Comparison of ENCODE assay signal across 13 cellular contexts in the genomic region with DNA sequence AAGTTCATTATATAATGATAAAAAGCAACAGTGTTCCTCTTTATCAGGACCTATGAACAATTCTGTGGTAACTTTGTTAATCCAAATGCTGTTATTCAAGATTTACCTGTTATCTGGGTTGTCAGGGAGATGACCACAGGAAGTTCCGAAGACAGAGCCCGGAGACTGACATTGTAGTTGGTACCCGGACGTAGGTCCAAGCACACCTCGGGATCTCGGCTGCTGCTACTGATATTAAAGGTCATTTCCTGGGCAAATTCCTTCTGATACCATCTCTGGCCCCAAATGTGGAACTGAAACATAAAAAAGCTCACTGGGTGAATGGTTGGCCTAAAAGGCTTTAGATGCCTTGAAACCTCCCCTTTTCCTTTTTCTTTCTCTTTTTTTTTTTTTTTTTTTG.
DNase-seq lines count a peak whose midpoint lies in the region; ATAC-seq and TF ChIP-seq lines count a peak whose summit lies in the region.
"Had no signal": no experiment of that assay in that cellular context is flagged by ENCODE, and none has a peak within 500 bp of the region (broad histone marks: within the 10 kb centered on the region; RNA-seq: fewer than 3 reads in every experiment).

No MANE protein-coding gene starts in this region.

- CTCF ChIA-PET in CD4-positive, alpha-beta T cell (lab: Charles Lee), result interaction anchor here (1.1 kb wide), 1 partner anchor 300 kb away, joined by 3 read pairs; no protein-coding TSS in a partner anchor

- H3K4ac ChIP-seq in neuronal stem cell (ENCODE audit: low read length), result no peak overlapping the region

- H2AK5ac ChIP-seq in neuronal stem cell (ENCODE audit: low read depth, low read length), result no peak overlapping the region

- intact Hi-C loops in CD4-positive, alpha-beta T cell (cut with DNase I, micrococcal nuclease), result loop anchor here (5.0 to 10.0 kb wide), 4 partner anchors 64 to 594 kb away; a partner anchor contains a TSS

- H3K4me2 ChIP-seq in MM.1S (ENCODE audit: low read depth, low read length), result peak overlapping the region; percentile 33; the same call in 1 of the 2 replicates
- no peak overlapping the region for H3K4me2 ChIP-seq in neuronal stem cell (ENCODE audit: insufficient read depth, low read length, poor library complexity, severe bottlenecking)

- H3K4me1 Mint-ChIP-seq in memory B cell, result peaks cover 23% of the 10 kb centered on the region
- H3K4me1 Mint-ChIP-seq in CD4-positive, alpha-beta T cell (ENCODE audit: low read depth), result peaks cover 26% of the 10 kb centered on the region

- no peaks in the 10 kb centered on the region for H3K79me1 ChIP-seq in neuronal stem cell (ENCODE audit: low read depth, low read length)

- no peak overlapping the region for H2BK15ac ChIP-seq in neuronal stem cell (ENCODE audit: low read length)

- peak overlapping the region; percentile 53 for H3K4me3 Mint-ChIP-seq in memory B cell
- no peak overlapping the region for H3K4me3 Mint-ChIP-seq in CD4-positive, alpha-beta T cell

- H3K27me3 Mint-ChIP-seq in memory B cell, result no peaks in the 10 kb centered on the region
- no peaks in the 10 kb centered on the region for H3K27me3 Mint-ChIP-seq in CD4-positive, alpha-beta T cell

- H3K27me3 ChIP-seq in MM.1S (replicated peaks; ENCODE audit: insufficient read depth, low read length) (no peaks in the 10 kb centered on the region), neuronal stem cell (ENCODE audit: control insufficient read depth in 3 of 3, insufficient read depth in 3 of 3, low read depth in 1 of 3, low read length in 3 of 3) (no peaks in the 10 kb centered on the region)
- no peaks in the 10 kb centered on the region for H3K27me3 ChIP-seq in CD4-positive, alpha-beta T cell (ENCODE audit: control insufficient read depth, insufficient read depth, low read length)
- H3K27me3 ChIP-seq: testis had no signal

- H3K79me2 ChIP-seq in MM.1S (ENCODE audit: low read length), result no peaks in the 10 kb centered on the region

- H3K4me1 ChIP-seq in MM.1S (ENCODE audit: low read length) (0 out of 2 replicates have a peak, but pooled peaks cover 5% of the 10 kb centered on the region), neuronal stem cell (ENCODE audit: control insufficient read depth in 2 of 2, insufficient read depth in 1 of 2, low read depth in 1 of 2, low read length in 2 of 2) (no peaks in the 10 kb centered on the region)
- H3K4me1 ChIP-seq: testis had no signal

- DNase-seq in MM.1S, result peak; percentile 36
- no peak for DNase-seq in memory B cell (ENCODE audit: low spot score in 2 of 2)
- DNase-seq in neuronal stem cell (ENCODE audit: low spot score), result no peak
- DNase-seq in effector CD8-positive, alpha-beta T cell (lab: John Stamatoyannopoulos, UW), result no peak
- no peak for DNase-seq in NCI-H1694 treated with DMSO at 0.1 percent for 48 hours (lab: John Stamatoyannopoulos, UW)
- no peak for DNase-seq in CD4-positive, alpha-beta T cell
- DNase-seq: Karpas-422; NCI-H524; occipital lobe; stimulated activated CD4-positive, alpha-beta T cell treated with anti-CD3 and anti-CD28 coated beads, Interleukin-4, amount 100 ng/mL, for 24 hours; testis had no signal

- no peak overlapping the region for H3K14ac ChIP-seq in neuronal stem cell (ENCODE audit: low read length)

- H3F3A ChIP-seq in MM.1S (ENCODE audit: insufficient read depth, low read length), result no peaks in the 10 kb centered on the region

- no peak overlapping the region for H3K23ac ChIP-seq in neuronal stem cell (ENCODE audit: low read depth, low read length, poor library complexity)

- no peak overlapping the region for H4K8ac ChIP-seq in neuronal stem cell (ENCODE audit: low read depth, low read length)

- H4K20me1 ChIP-seq in MM.1S (ENCODE audit: insufficient read depth, low read length), result no peaks in the 10 kb centered on the region

- H3K27ac ChIP-seq in MM.1S (ENCODE audit: low read length), result no peak overlapping the region
- no peak overlapping the region for H3K27ac ChIP-seq in neuronal stem cell (replicated peaks; ENCODE audit: low read length)
- no peak overlapping the region for H3K27ac ChIP-seq in CD4-positive, alpha-beta T cell (ENCODE audit: low read depth, low read length)
- H3K27ac ChIP-seq: testis had no signal

- no peak overlapping the region for H3K27ac Mint-ChIP-seq in memory B cell
- H3K27ac Mint-ChIP-seq in CD4-positive, alpha-beta T cell, result no peak overlapping the region

- WGBS in neuronal stem cell (ENCODE audit: extremely low coverage in 2 of 2, insufficient read length in 2 of 2, insufficient replicate concordance in 1 of 2), 2 donors, result no CpG with 5 or more reads among the region's 6 CpGs

- H3K9me3 Mint-ChIP-seq in memory B cell, result no peaks in the 10 kb centered on the region
- no peaks in the 10 kb centered on the region for H3K9me3 Mint-ChIP-seq in CD4-positive, alpha-beta T cell

- H3K9ac ChIP-seq in MM.1S (ENCODE audit: low read length), result no peak overlapping the region
- H3K9ac ChIP-seq in neuronal stem cell (ENCODE audit: low read depth, low read length, poor library complexity), result no peak overlapping the region

- ATAC-seq in GM18867 (IDR thresholded peaks at IDR 0.05; ENCODE audit: unreplicated experiment), result peak; percentile 57
- peak; percentile 33 for ATAC-seq in HG02610 (IDR thresholded peaks at IDR 0.05; ENCODE audit: unreplicated experiment)
- ATAC-seq in memory B cell (ENCODE audit: low read depth), result peak; percentile 62
- no peak for ATAC-seq in CD4-positive, alpha-beta T cell (ENCODE audit: poor library complexity)

- no peak overlapping the region for H2BK5ac ChIP-seq in neuronal stem cell (ENCODE audit: low read length)

- H3K4me3 ChIP-seq in MM.1S (ENCODE audit: low read length), result no peak overlapping the region
- H3K4me3 ChIP-seq in neuronal stem cell (ENCODE audit: low read length in 2 of 2), result no peak overlapping the region
- H3K4me3 ChIP-seq: testis had no signal

- no peak overlapping the region for H2BK12ac ChIP-seq in neuronal stem cell (ENCODE audit: low read length)

- H2AFZ ChIP-seq in MM.1S (ENCODE audit: low read length) (no peak overlapping the region), neuronal stem cell (ENCODE audit: low read length) (no peak overlapping the region)

- POLR2A ChIA-PET in CD4-positive, alpha-beta T cell (lab: Charles Lee), result interaction anchor here (1.1 kb wide), 1 partner anchor 300 kb away, joined by 6 read pairs; no protein-coding TSS in a partner anchor

- no peak for TF ChIP-seq CTCF in MM.1S (IDR thresholded peaks at IDR 0.05; ENCODE audit: low read length)
- no peak for TF ChIP-seq CTCF in CD4-positive, alpha-beta T cell (IDR thresholded peaks at IDR 0.05)

- no peak overlapping the region for H2BK120ac ChIP-seq in neuronal stem cell (ENCODE audit: low read depth, low read length)

- no peaks in the 10 kb centered on the region for H3K9me2 ChIP-seq in MM.1S (replicated peaks; ENCODE audit: insufficient read depth, low read length)

- H3K36me3 ChIP-seq in MM.1S (replicated peaks; ENCODE audit: insufficient read depth, low read length) (no peaks in the 10 kb centered on the region), neuronal stem cell (replicated peaks in 1 of 2; ENCODE audit: control insufficient read depth in 2 of 2, insufficient read depth in 2 of 2, low read length in 2 of 2) (no peaks in the 10 kb centered on the region)

- H3K9me3 ChIP-seq in MM.1S (replicated peaks; ENCODE audit: insufficient read depth, low read length) (no peaks in the 10 kb centered on the region), neuronal stem cell (replicated peaks in 1 of 2; ENCODE audit: control insufficient read depth in 2 of 2, insufficient read depth in 1 of 2, low read depth in 1 of 2, low read length in 2 of 2) (no peaks in the 10 kb centered on the region)
- no peaks in the 10 kb centered on the region for H3K9me3 ChIP-seq in CD4-positive, alpha-beta T cell (ENCODE audit: control insufficient read depth, low read length)
- H3K9me3 ChIP-seq: testis had no signal

- no peak overlapping the region for H3K18ac ChIP-seq in neuronal stem cell (ENCODE audit: low read length)

- H4K91ac ChIP-seq in neuronal stem cell (ENCODE audit: low read depth, low read length, poor library complexity), result no peak overlapping the region

- H3K36me3 Mint-ChIP-seq in memory B cell, result peaks cover 2% of the 10 kb centered on the region
- H3K36me3 Mint-ChIP-seq in CD4-positive, alpha-beta T cell (ENCODE audit: low read depth), result peaks cover 6% of the 10 kb centered on the region
